ENCODE assay signal across 1 cellular context in the genomic region with DNA sequence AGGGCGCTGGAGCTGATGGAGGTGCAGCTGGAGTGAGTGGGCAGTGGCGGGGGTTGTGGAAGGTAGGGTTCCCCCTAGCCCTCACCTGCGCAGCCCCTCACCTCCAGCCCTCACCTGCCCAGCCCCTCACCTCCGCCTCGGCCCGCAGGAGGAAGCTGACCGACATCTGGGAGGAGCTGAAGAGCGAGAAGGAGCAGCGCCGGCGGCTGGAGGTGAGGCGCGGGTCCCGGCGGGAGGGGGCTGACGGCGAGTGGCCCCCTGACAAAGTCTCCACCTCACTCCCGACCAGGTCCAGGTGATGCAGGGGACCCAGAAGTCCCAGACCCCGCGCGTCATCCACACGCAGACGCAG.
TF ChIP-seq lines count a peak whose summit lies in the region.

No MANE protein-coding gene starts in this region.

TF ChIP-seq in GM12878, 131 proteins besides CTCF, POLR2A, EP300 and RAD21:
- TF ChIP-seq RAD51 (IDR thresholded peaks at IDR 0.05), result no peak
- no peak for TF ChIP-seq RELA (IDR thresholded peaks at IDR 0.05; ENCODE audit: borderline replicate concordance, partially characterized antibody)
- TF ChIP-seq MEF2B (IDR thresholded peaks at IDR 0.05; ENCODE audit: partially characterized antibody, poor library complexity, severe bottlenecking), result no peak
- TF ChIP-seq BHLHE40 (IDR thresholded peaks at IDR 0.05; ENCODE audit: borderline replicate concordance in 1 of 2, low read depth in 2 of 2, low read length in 1 of 2), result 0 out of 4 replicates have a peak, but pooled peaks of 1 of the 2 experiments have one; percentile 5
- no peak for TF ChIP-seq SUZ12 (IDR thresholded peaks at IDR 0.05; ENCODE audit: unreplicated experiment)
